ENCODE assay signal across 10 cellular contexts in genomic region chr9:131636593-131636992, GRCh38.
A peak's percentile ranks its signal among the peaks of the same experiment; 100 is the strongest.
DNase-seq lines count a peak whose midpoint lies in the region; ATAC-seq and TF ChIP-seq lines count a peak whose summit lies in the region.
"Had no signal": no experiment of that assay in that cellular context is flagged by ENCODE, and none has a peak within 500 bp of the region (broad histone marks: within the 10 kb centered on the region; RNA-seq: fewer than 3 reads in every experiment).

No MANE protein-coding gene starts in this region.

- TF ChIP-seq CTCF in ascending aorta (IDR thresholded peaks at IDR 0.05), result no peak
- TF ChIP-seq CTCF in upper lobe of right lung (IDR thresholded peaks at IDR 0.05), result no peak

- H3K4me3 ChIP-seq in ascending aorta, result no peak overlapping the region
- no peak overlapping the region for H3K4me3 ChIP-seq in mesodermal cell (ENCODE audit: extremely low read depth, insufficient read depth, low read length, poor library complexity, severe bottlenecking)
- H3K4me3 ChIP-seq in upper lobe of right lung, result no peak overlapping the region

- no peaks in the 10 kb centered on the region for H3K27me3 Mint-ChIP-seq in activated naive CD4-positive, alpha-beta T cell treated with anti-CD3 and anti-CD28 coated beads, Interleukin-2, amount 50 U/mL, for 24 hours

- H3K9me3 ChIP-seq in ascending aorta (no peaks in the 10 kb centered on the region), mesodermal cell (ENCODE audit: control insufficient read depth, low read length) (no peaks in the 10 kb centered on the region), upper lobe of right lung (no peaks in the 10 kb centered on the region)

- 82 to 86% methylated on average over 3 to 4 of the region's 6 CpGs for WGBS in mesodermal cell (ENCODE audit: insufficient coverage in 2 of 2), 2 experiments

- H3K4me1 Mint-ChIP-seq in activated naive CD4-positive, alpha-beta T cell treated with anti-CD3 and anti-CD28 coated beads, Interleukin-2, amount 50 U/mL, for 24 hours, result peaks cover 30% of the 10 kb centered on the region

- H3K36me3 ChIP-seq in ascending aorta (peaks cover 11 to 16% of the 10 kb centered on the region in 2 donors), mesodermal cell (ENCODE audit: control insufficient read depth, insufficient read depth, low read length) (peaks cover 47% of the 10 kb centered on the region), upper lobe of right lung (peaks cover 37% of the 10 kb centered on the region)

- no peak overlapping the region for H3K4me3 Mint-ChIP-seq in activated naive CD4-positive, alpha-beta T cell treated with anti-CD3 and anti-CD28 coated beads, Interleukin-2, amount 50 U/mL, for 24 hours

- H3K27me3 ChIP-seq in ascending aorta (no peaks in the 10 kb centered on the region), upper lobe of right lung (no peaks in the 10 kb centered on the region)

- peak overlapping the region; percentile 93 for H3K27ac Mint-ChIP-seq in activated naive CD4-positive, alpha-beta T cell treated with anti-CD3 and anti-CD28 coated beads, Interleukin-2, amount 50 U/mL, for 24 hours

- ATAC-seq in upper lobe of right lung, result no peak

- H3K27ac ChIP-seq in ascending aorta (peak overlapping the region; percentile 83), mesodermal cell (ENCODE audit: low read depth, low read length, severe bottlenecking) (peak overlapping the region; percentile 71), upper lobe of right lung (peak overlapping the region; percentile 75)

- no peak for DNase-seq in activated naive CD4-positive, alpha-beta T cell treated with Interleukin-2 at 50 U/mL for 16 hours
- DNase-seq in ascending aorta (ENCODE audit: low spot score in 2 of 2) (no peak), upper lobe of right lung (no peak), KG1 (lab: John Stamatoyannopoulos, UW) (no peak), NCI-H2171 treated with DMSO at 0.1 percent for 48 hours (lab: John Stamatoyannopoulos, UW) (no peak), globus pallidus (ENCODE audit: low spot score) (no peak)
- DNase-seq: GF-D8, NCI-H345 had no signal

- H3K4me1 ChIP-seq in ascending aorta, result peaks cover 0 to 18% of the 10 kb centered on the region in 2 donors
- peaks cover 48% of the 10 kb centered on the region for H3K4me1 ChIP-seq in mesodermal cell (ENCODE audit: control insufficient read depth, insufficient read depth, low read length, poor library complexity, severe bottlenecking)
- peaks cover 35% of the 10 kb centered on the region for H3K4me1 ChIP-seq in upper lobe of right lung

- intact Hi-C loops in ascending aorta (cut with DNase I), result loop anchor here (1.0 to 5.0 kb wide), 2 partner anchors 21 to 44 kb away; no protein-coding TSS in a partner anchor
- intact Hi-C loops in upper lobe of right lung (cut with DNase I), result no loop called here

- H3K9me3 Mint-ChIP-seq in activated naive CD4-positive, alpha-beta T cell treated with anti-CD3 and anti-CD28 coated beads, Interleukin-2, amount 50 U/mL, for 24 hours, result no peaks in the 10 kb centered on the region

- peaks cover 6% of the 10 kb centered on the region for H3K36me3 Mint-ChIP-seq in activated naive CD4-positive, alpha-beta T cell treated with anti-CD3 and anti-CD28 coated beads, Interleukin-2, amount 50 U/mL, for 24 hours
